Comparison of ENCODE assay signal across 8 cellular contexts in the genomic region with DNA sequence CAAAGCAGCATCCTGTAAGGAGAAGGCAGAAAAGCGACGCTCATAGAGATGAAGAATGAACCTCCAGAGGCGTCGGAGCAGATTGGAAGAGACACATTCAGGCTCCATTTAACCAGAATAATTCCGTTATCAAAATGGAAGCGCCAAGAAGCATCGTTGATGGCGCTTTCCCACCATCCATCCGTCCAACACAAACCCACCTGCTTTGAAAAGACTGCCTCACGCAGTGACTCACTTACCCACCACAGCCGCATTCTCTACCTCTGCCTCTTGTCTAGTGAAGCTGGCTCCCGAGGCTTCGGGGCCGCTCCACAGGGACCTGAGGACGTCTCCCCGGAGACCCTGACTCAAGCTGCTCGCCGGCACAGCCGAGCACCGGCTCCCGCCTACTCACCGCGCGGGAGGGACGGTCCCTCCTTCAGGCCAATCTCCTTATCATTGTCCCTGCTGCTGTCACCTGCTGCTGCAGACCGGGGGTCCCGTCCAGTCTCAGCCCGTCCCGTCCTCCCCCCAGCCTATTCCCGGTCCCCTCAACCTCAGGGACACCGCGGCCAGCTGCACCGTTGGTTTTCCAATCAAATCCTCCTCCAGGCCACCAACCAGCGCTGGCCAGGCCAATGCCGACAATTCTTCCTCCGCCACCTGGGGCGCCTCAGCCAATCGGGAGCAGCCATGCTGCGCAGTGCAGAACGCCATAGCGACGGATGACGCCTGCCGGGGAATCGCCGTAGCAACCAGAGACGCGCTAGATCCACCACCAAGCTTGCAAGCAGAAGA. TPM values are rescaled to one million over a fixed set of nuclear protein-coding genes. Genes with fewer than 3 reads are reported as not detected.
DNase-seq lines count a peak whose midpoint lies in the region; ATAC-seq, FAIRE-seq and TF ChIP-seq lines count a peak whose summit lies in the region.

A gene with protein sequence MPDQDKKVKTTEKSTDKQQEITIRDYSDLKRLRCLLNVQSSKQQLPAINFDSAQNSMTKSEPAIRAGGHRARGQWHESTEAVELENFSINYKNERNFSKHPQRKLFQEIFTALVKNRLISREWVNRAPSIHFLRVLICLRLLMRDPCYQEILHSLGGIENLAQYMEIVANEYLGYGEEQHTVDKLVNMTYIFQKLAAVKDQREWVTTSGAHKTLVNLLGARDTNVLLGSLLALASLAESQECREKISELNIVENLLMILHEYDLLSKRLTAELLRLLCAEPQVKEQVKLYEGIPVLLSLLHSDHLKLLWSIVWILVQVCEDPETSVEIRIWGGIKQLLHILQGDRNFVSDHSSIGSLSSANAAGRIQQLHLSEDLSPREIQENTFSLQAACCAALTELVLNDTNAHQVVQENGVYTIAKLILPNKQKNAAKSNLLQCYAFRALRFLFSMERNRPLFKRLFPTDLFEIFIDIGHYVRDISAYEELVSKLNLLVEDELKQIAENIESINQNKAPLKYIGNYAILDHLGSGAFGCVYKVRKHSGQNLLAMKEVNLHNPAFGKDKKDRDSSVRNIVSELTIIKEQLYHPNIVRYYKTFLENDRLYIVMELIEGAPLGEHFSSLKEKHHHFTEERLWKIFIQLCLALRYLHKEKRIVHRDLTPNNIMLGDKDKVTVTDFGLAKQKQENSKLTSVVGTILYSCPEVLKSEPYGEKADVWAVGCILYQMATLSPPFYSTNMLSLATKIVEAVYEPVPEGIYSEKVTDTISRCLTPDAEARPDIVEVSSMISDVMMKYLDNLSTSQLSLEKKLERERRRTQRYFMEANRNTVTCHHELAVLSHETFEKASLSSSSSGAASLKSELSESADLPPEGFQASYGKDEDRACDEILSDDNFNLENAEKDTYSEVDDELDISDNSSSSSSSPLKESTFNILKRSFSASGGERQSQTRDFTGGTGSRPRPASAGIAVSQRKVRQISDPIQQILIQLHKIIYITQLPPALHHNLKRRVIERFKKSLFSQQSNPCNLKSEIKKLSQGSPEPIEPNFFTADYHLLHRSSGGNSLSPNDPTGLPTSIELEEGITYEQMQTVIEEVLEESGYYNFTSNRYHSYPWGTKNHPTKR (minus strand): TSS at position 553 of the 777 bp plus-strand sequence. CDS start 16,501 bp downstream, outside the sequence.

- H3K36me3 Mint-ChIP-seq in chondrocyte (ENCODE audit: low read depth): peaks cover 12% of the 10 kb centered on the region

- ATAC-seq in GM18858 (IDR thresholded peaks at IDR 0.05; ENCODE audit: unreplicated experiment) (peak; percentile 100), HG03064 (IDR thresholded peaks at IDR 0.05; ENCODE audit: low read depth, unreplicated experiment) (peak; percentile 100)

- peak within 1 kb of the TSS; percentile 94 for H2AFZ ChIP-seq in keratinocyte (ENCODE audit: control insufficient read depth, low read length)

- no peaks in the 10 kb centered on the region for H3K79me2 ChIP-seq in keratinocyte (ENCODE audit: control insufficient read depth, insufficient read depth, low read length)

- H3K27me3 Mint-ChIP-seq in chondrocyte (ENCODE audit: low read depth): no peaks in the 10 kb centered on the region

- H3K27me3 ChIP-seq in keratinocyte (ENCODE audit: control insufficient read depth, extremely low read depth, insufficient read depth, low read length): no peaks in the 10 kb centered on the region

- no peak within 1 kb of the TSS for H3K27ac Mint-ChIP-seq in chondrocyte (ENCODE audit: unreplicated experiment)

- dilution Hi-C loops in keratinocyte (cut with MboI; ENCODE audit: extremely low pct_ligation_motif_present, low sequenced_read_pairs): no loop called here

- H3K4me2 ChIP-seq in keratinocyte (ENCODE audit: control insufficient read depth, extremely low read depth, insufficient read depth, low read depth, low read length): peak within 1 kb of the TSS; percentile 94

- H3K4me3 Mint-ChIP-seq in chondrocyte (ENCODE audit: unreplicated experiment): peak within 1 kb of the TSS; percentile 73

- peaks cover 12% of the 10 kb centered on the region for H3K4me1 ChIP-seq in keratinocyte (ENCODE audit: control insufficient read depth, extremely low read depth, insufficient read depth, low read length)

- no peaks in the 10 kb centered on the region for H3K9me3 Mint-ChIP-seq in chondrocyte (ENCODE audit: low read depth)

- TF ChIP-seq CTCF in chondrocyte (IDR thresholded peaks at IDR 0.05): peak; percentile 24
- no peak for TF ChIP-seq CTCF in keratinocyte (optimal IDR thresholded peaks at IDR 0.05 in 1 of 3, IDR thresholded peaks at IDR 0.05 in 1 of 3, conservative IDR thresholded peaks at IDR 0.05 in 1 of 3; ENCODE audit: extremely low read depth in 1 of 3, insufficient read depth in 2 of 3, low read length in 3 of 3)

- no peaks in the 10 kb centered on the region for H3K36me3 ChIP-seq in keratinocyte (ENCODE audit: control insufficient read depth in 2 of 2, extremely low read depth in 1 of 2, insufficient read depth in 2 of 2, low read length in 2 of 2)

- no peaks in the 10 kb centered on the region for H4K20me1 ChIP-seq in keratinocyte (ENCODE audit: control insufficient read depth, extremely low read depth, insufficient read depth, low read length)

- H3K4me3 ChIP-seq in keratinocyte (ENCODE audit: control insufficient read depth in 2 of 3, extremely low read depth in 1 of 3, insufficient read depth in 2 of 3, low read depth in 1 of 3, low read length in 3 of 3): peak within 1 kb of the TSS; percentile 48 to 91 (median 79)

- H3K9ac ChIP-seq in keratinocyte (ENCODE audit: control insufficient read depth, extremely low read depth, insufficient read depth, low read length): peak within 1 kb of the TSS; percentile 65

- no peak within 1 kb of the TSS for H3K27ac ChIP-seq in keratinocyte (ENCODE audit: control insufficient read depth, insufficient read depth, low read length)

- peak; percentile 9 for FAIRE-seq in keratinocyte (lab: Jason Lieb, UNC)

- H3K4me1 Mint-ChIP-seq in chondrocyte (ENCODE audit: low read depth): peaks cover 12% of the 10 kb centered on the region

- DNase-seq in NCI-H2196 (lab: John Stamatoyannopoulos, UW; ENCODE audit: unreplicated experiment) (peak; percentile 81), chondrocyte (ENCODE audit: low spot score) (peak; percentile 95), keratinocyte (ENCODE audit: low read depth, low spot score) (peak; percentile 36), T1000 (lab: John Stamatoyannopoulos, UW) (no peak)
- DNase-seq in activated CD4-positive, CD25-positive, alpha-beta regulatory T cell treated with anti-CD3 and anti-CD28 coated beads, Interleukin-2, amount 50 U/mL, for 72 hours: peak; percentile 88
- DNase-seq in stimulated activated CD4-positive, alpha-beta T cell treated with anti-CD3 and anti-CD28 coated beads, Interleukin-12 subunit alpha, Interleukin-12 subunit beta, amount 100 ng/mL, for 4 hours: peak; percentile 88

- no peaks in the 10 kb centered on the region for H3K9me1 ChIP-seq in keratinocyte (ENCODE audit: control insufficient read depth, extremely low read depth, insufficient read depth, low read length)

- no peaks in the 10 kb centered on the region for H3K9me3 ChIP-seq in keratinocyte (ENCODE audit: control insufficient read depth, low read depth, low read length)

RNA-seq across cellular contexts. Expression of the gene that starts here (rescaled TPM):
- 7.3 to 7.9 TPM (median 7.5 TPM) in 3 replicates for total RNA-seq in chondrocyte
- polyA plus RNA-seq in keratinocyte: 0.37 to 0.98 TPM (median 0.97 TPM) in 3 replicates
- polyA plus RNA-seq in keratinocyte (2011; ENCODE audit: low read depth): 0.49 TPM
- polyA plus RNA-seq in keratinocyte (2011; cell fraction: cytosol; rRNA removed): 0.27 and 0.49 TPM in 2 replicates
- 1.1 and 2.2 TPM in 2 replicates for polyA plus RNA-seq in keratinocyte (2011; cell fraction: nucleus; rRNA removed)
- 0.29 and 0.55 TPM in 2 replicates for polyA plus RNA-seq in keratinocyte (2012; ENCODE audit: low replicate concordance)
- 2.6 to 5.0 TPM in 2 of 3 replicates, not detected in the other for polyA minus RNA-seq in keratinocyte
- not detected for polyA minus RNA-seq in keratinocyte (2011; cell fraction: cytosol; rRNA and poly(A)+ RNA removed)
- 7.0 and 13.3 TPM in 2 replicates for polyA minus RNA-seq in keratinocyte (2011; cell fraction: nucleus; rRNA and poly(A)+ RNA removed)
